In genomic region chr1:218634212-218634611, GRCh38 we compare ENCODE assay signal across 24 cellular contexts.
"Had no signal": no experiment of that assay in that cellular context is flagged by ENCODE, and none has a peak within 500 bp of the region (broad histone marks: within the 10 kb centered on the region; RNA-seq: fewer than 3 reads in every experiment).

No MANE protein-coding gene starts in this region.

- H3K4me1 Mint-ChIP-seq: mesothelial cell of epicardium; naive B cell; neural crest cell; stimulated activated effector memory CD8-positive, alpha-beta T cell treated with anti-CD3 and anti-CD28 coated beads, Interleukin-12 subunit alpha, Interleukin-12 subunit beta, amount 100 ng/mL, for 72 hours had no signal

- H3K27me3 ChIP-seq: gastrocnemius medialis, neutrophil, pancreas, right atrium auricular region, stomach, thyroid gland, upper lobe of left lung, uterus had no signal

- H3K4me1 ChIP-seq: gastrocnemius medialis, pancreas, prostate gland, right atrium auricular region, thyroid gland, upper lobe of left lung, uterus had no signal

- H3K9me3 ChIP-seq: gastrocnemius medialis, neutrophil, pancreas, prostate gland, right atrium auricular region, thyroid gland, uterus had no signal

- DNase-seq: effector memory CD8-positive, alpha-beta T cell; head of caudate nucleus; left cardiac atrium; naive B cell; pancreas; stimulated activated CD4-positive, alpha-beta T cell treated with anti-CD3 and anti-CD28 coated beads, Interleukin-2, amount 100 ng/mL, for 24 hours; stimulated activated CD4-positive, alpha-beta T cell treated with anti-CD3 and anti-CD28 coated beads, Interleukin-4, amount 100 ng/mL, for 24 hours; stimulated activated naive CD4-positive, alpha-beta T cell treated with Interleukin-2 at 50 U/mL for 16 hours; stomach; thyroid gland; uterus had no signal

- H3K4me3 ChIP-seq: coronary artery, gastrocnemius medialis, lung, mucosa of descending colon, pancreas, prostate gland, right atrium auricular region, stomach, thyroid gland, upper lobe of left lung, uterus had no signal

- ATAC-seq: effector memory CD8-positive, alpha-beta T cell; gastrocnemius medialis; mucosa of descending colon; natural killer cell treated with Interleukin-12 subunit alpha and Interleukin-12 subunit beta and Interleukin-15 and Interleukin-18, amount 100 ng/mL, for 72 hours; pancreas; sciatic nerve; stimulated activated effector memory CD8-positive, alpha-beta T cell treated with anti-CD3 and anti-CD28 coated beads, Interleukin-12 subunit alpha, Interleukin-12 subunit beta, amount 100 ng/mL, for 72 hours had no signal

- H3K27ac Mint-ChIP-seq: effector memory CD8-positive, alpha-beta T cell; mesothelial cell of epicardium; natural killer cell treated with Interleukin-12 subunit alpha and Interleukin-12 subunit beta and Interleukin-15 and Interleukin-18, amount 100 ng/mL, for 72 hours; stimulated activated effector memory CD8-positive, alpha-beta T cell treated with anti-CD3 and anti-CD28 coated beads, Interleukin-12 subunit alpha, Interleukin-12 subunit beta, amount 100 ng/mL, for 72 hours had no signal

- H3K27me3 Mint-ChIP-seq: effector memory CD8-positive, alpha-beta T cell; naive B cell; natural killer cell treated with Interleukin-12 subunit alpha and Interleukin-12 subunit beta and Interleukin-15 and Interleukin-18, amount 100 ng/mL, for 72 hours had no signal

- H3K36me3 Mint-ChIP-seq: stimulated activated effector memory CD8-positive, alpha-beta T cell treated with anti-CD3 and anti-CD28 coated beads, Interleukin-12 subunit alpha, Interleukin-12 subunit beta, amount 100 ng/mL, for 72 hours had no signal

- H3K4me3 Mint-ChIP-seq: effector memory CD8-positive, alpha-beta T cell; mesothelial cell of epicardium; naive B cell; natural killer cell treated with Interleukin-12 subunit alpha and Interleukin-12 subunit beta and Interleukin-15 and Interleukin-18, amount 100 ng/mL, for 72 hours; neural crest cell; stimulated activated effector memory CD8-positive, alpha-beta T cell treated with anti-CD3 and anti-CD28 coated beads, Interleukin-12 subunit alpha, Interleukin-12 subunit beta, amount 100 ng/mL, for 72 hours had no signal

- FAIRE-seq: pancreas had no signal

- H3K27ac ChIP-seq: coronary artery, gastrocnemius medialis, neutrophil, pancreas, prostate gland, right atrium auricular region, stomach, thyroid gland, upper lobe of left lung, uterus had no signal

- H3K36me3 ChIP-seq: gastrocnemius medialis, neutrophil, pancreas, prostate gland, right atrium auricular region, stomach, thyroid gland, upper lobe of left lung, uterus had no signal
